In the genomic region with DNA sequence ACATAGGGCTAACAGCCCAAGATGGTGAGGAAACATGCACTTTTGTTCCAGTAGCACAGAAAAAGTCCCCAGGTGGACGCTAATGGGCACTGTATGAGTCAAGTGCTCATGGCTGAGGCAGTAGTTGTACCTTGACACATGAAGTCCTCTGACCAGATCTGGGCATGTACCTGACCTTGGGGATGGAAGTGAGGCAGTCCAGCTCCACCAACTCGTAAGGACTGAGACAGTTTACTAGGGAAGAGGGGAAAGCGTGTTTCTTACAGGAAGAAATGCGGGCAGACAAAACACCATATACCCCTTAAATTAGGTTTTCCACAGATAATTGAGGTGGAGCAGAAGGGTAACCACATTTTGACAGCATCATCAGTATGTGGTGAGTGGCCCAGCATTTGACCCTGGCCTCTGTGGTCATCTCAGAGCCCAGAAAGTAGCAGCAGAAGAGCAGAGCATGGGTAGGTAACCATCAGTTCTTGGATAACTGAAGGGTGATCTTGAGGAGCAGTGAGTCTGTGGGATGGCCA, we compare ENCODE assay signal across 20 cellular contexts. TPM values are rescaled to one million over a fixed set of nuclear protein-coding genes. Genes with fewer than 3 reads are reported as not detected.
DNase-seq lines count a peak whose midpoint lies in the region; ATAC-seq, FAIRE-seq and TF ChIP-seq lines count a peak whose summit lies in the region.
"Had no signal": no experiment of that assay in that cellular context is flagged by ENCODE, and none has a peak within 500 bp of the region (broad histone marks: within the 10 kb centered on the region; RNA-seq: fewer than 3 reads in every experiment).

No MANE protein-coding gene starts in this region.

- no peak overlapping the region for H3K4me3 Mint-ChIP-seq in chondrocyte (ENCODE audit: unreplicated experiment)
- H3K4me3 Mint-ChIP-seq: CD4-positive, alpha-beta memory T cell had no signal

- H3K36me3 Mint-ChIP-seq in chondrocyte (ENCODE audit: low read depth) = no peaks in the 10 kb centered on the region
- H3K36me3 Mint-ChIP-seq: CD4-positive, alpha-beta memory T cell had no signal

- no peak overlapping the region for H3K4me3 ChIP-seq in small intestine (ENCODE audit: low read depth in 1 of 2, low read length in 2 of 2)
- H3K4me3 ChIP-seq: A549, SJCRH30 had no signal

- H3K4me1 ChIP-seq in small intestine (ENCODE audit: control insufficient read depth in 2 of 2, insufficient read depth in 1 of 2, low read depth in 1 of 2, low read length in 1 of 2) = peaks cover 0 to 11% of the 10 kb centered on the region in 2 donors
- H3K4me1 ChIP-seq: A549, SJCRH30 had no signal

- H3K27ac ChIP-seq in small intestine (ENCODE audit: low read depth in 1 of 2, low read length in 1 of 2) = no peak overlapping the region
- H3K27ac ChIP-seq: A549, SJCRH30 had no signal

- no peaks in the 10 kb centered on the region for H3K36me3 ChIP-seq in small intestine (ENCODE audit: control insufficient read depth in 2 of 2, insufficient read depth in 2 of 2, low read length in 2 of 2)
- H3K36me3 ChIP-seq: SJCRH30 had no signal

- no peaks in the 10 kb centered on the region for H3K27me3 ChIP-seq in small intestine (ENCODE audit: control insufficient read depth in 2 of 2, insufficient read depth in 2 of 2, low read length in 2 of 2)
- H3K27me3 ChIP-seq: SJCRH30 had no signal

- peaks cover 4% of the 10 kb centered on the region for H3K4me1 Mint-ChIP-seq in chondrocyte (ENCODE audit: low read depth)

- H3K9me3 Mint-ChIP-seq in chondrocyte (ENCODE audit: low read depth) = no peaks in the 10 kb centered on the region
- H3K9me3 Mint-ChIP-seq: CD4-positive, alpha-beta memory T cell had no signal

- TF ChIP-seq CTCF in chondrocyte (IDR thresholded peaks at IDR 0.05) = no peak

- intact Hi-C loops in Right ventricle myocardium superior (cut with DNase I) (loop anchor here (5.0 kb wide), 1 partner anchor 1125 kb away; no protein-coding TSS in a partner anchor), left ventricle myocardium superior (cut with micrococcal nuclease) (no loop called here)

- no peaks in the 10 kb centered on the region for H3K9me3 ChIP-seq in small intestine (ENCODE audit: control insufficient read depth, low read depth)
- H3K9me3 ChIP-seq: A549, SJCRH30 had no signal

- H3K27me3 Mint-ChIP-seq in chondrocyte (ENCODE audit: low read depth) = peaks cover 11% of the 10 kb centered on the region

- 79 to 85% (median 82%) methylated on average over 4 of the region's 4 CpGs for WGBS in small intestine, 3 donors

- peak; percentile 25 for ATAC-seq in Right ventricle myocardium superior (ENCODE audit: poor library complexity)
- ATAC-seq in left ventricle myocardium superior = no peak
- ATAC-seq in HG02840 (IDR thresholded peaks at IDR 0.05; ENCODE audit: low FRiP score, unreplicated experiment) = no peak
- ATAC-seq: A549, PC-3 had no signal

- no peak overlapping the region for H3K27ac Mint-ChIP-seq in chondrocyte (ENCODE audit: unreplicated experiment)

- no peak for DNase-seq in Right ventricle myocardium superior
- no peak for DNase-seq in left ventricle myocardium superior
- DNase-seq in chondrocyte (ENCODE audit: low spot score) = peak; percentile 41
- DNase-seq in small intestine = peak; percentile 38
- no peak for DNase-seq in hippocampal formation (lab: John Stamatoyannopoulos, UW)
- DNase-seq in GM19239 (ENCODE audit: insufficient read length, low spot score) = no peak
- DNase-seq: CD4-positive, alpha-beta memory T cell; DMS153; GDM1; GOT3; Karpas-422; NCI-H1417 treated with DMSO at 0.1 percent for 48 hours; NCI-H1930; NCI-H345; NCI-H524 treated with DMSO at 0.1 percent for 48 hours; PC-3; RPMI8226; SJCRH30 had no signal

- FAIRE-seq in small intestine (lab: Jason Lieb, UNC) (no peak), GM19239 (lab: Jason Lieb, UNC) (no peak)
- FAIRE-seq: A549 had no signal

RNA-seq across cellular contexts. Expression of gene METTL9, which starts 32.4 kb away (rescaled TPM):
- 47.4 TPM for total RNA-seq in Right ventricle myocardium superior
- total RNA-seq in left ventricle myocardium superior = 53.4 TPM
- 77.1 to 88.6 TPM (median 82.8 TPM) in 3 replicates for total RNA-seq in chondrocyte
- polyA plus RNA-seq in small intestine = 10 to 100 TPM; 38.7 to 63.0 (median 59.1) TPM

Comparison
In these comparisons a context has a peak if more than half of its experiments do, and no peak if none do; other contexts are left out.
1. DNase-seq: peak in chondrocyte (single experiment) and small intestine (single experiment); none in Right ventricle myocardium superior (single experiment), left ventricle myocardium superior (single experiment), hippocampal formation (0 of 2) and GM19239 (single experiment).